In the genomic region with DNA sequence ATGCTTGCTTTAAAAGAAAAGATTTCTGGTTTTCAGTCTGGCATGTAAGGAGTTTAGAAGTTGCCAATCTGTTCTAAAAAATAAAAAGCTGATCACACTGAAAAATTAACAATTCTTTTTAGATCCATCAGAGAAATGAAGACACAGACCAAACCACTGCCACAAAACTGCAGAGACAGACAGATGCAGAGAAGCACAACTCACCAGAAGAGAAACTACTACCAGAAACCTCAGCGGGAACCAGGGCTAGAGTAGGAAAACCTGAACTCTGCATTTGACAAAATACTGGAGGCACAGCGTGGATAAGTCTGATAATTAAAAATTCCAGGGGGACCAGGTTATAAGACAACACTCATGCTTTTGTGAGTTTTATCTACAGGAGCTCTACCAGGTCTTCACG, we compare ENCODE assay signal across 23 cellular contexts.
"Had no signal": no experiment of that assay in that cellular context is flagged by ENCODE, and none has a peak within 500 bp of the region (broad histone marks: within the 10 kb centered on the region; RNA-seq: fewer than 3 reads in every experiment).

No MANE protein-coding gene starts in this region.

- DNase-seq: colonic mucosa; cortex of kidney; effector CD8-positive, alpha-beta T cell; effector memory CD8-positive, alpha-beta T cell; endodermal cell; erythroblast; esophagus squamous epithelium; foreskin fibroblast; heart left ventricle; hypothalamus; left cardiac atrium; left lung; left ventricle myocardium superior; lower lobe of right lung; mesenchymal stem cell; mucosa of descending colon; naive B cell had no signal

- H3K4me3 ChIP-seq: colonic mucosa, esophagus squamous epithelium, gastroesophageal sphincter, heart left ventricle, hepatocyte, left lung, lower lobe of right lung, mucosa of descending colon had no signal

- H3K36me3 ChIP-seq: colonic mucosa, esophagus squamous epithelium, gastroesophageal sphincter, left lung, lower lobe of right lung had no signal

- H3K36me3 Mint-ChIP-seq: naive B cell had no signal

- H3K4me3 Mint-ChIP-seq: dendritic cell treated with granulocyte-macrophage colony-stimulating factor and Interleukin-4, amounts not matched to agents 40 ng/mL and 50 ng/mL, for 4 days; effector memory CD8-positive, alpha-beta T cell; endodermal cell; mesothelial cell of epicardium; naive B cell had no signal

- H3K9me3 Mint-ChIP-seq: dendritic cell treated with granulocyte-macrophage colony-stimulating factor and Interleukin-4, amounts not matched to agents 40 ng/mL and 50 ng/mL, for 4 days; effector memory CD8-positive, alpha-beta T cell; endodermal cell; naive B cell had no signal

- H3K4me1 Mint-ChIP-seq: naive B cell had no signal

- H3K27ac ChIP-seq: colonic mucosa, epithelial cell of prostate, esophagus squamous epithelium, gastroesophageal sphincter, heart left ventricle, hepatocyte, left lung, lower lobe of right lung had no signal

- H3K27me3 Mint-ChIP-seq: dendritic cell treated with granulocyte-macrophage colony-stimulating factor and Interleukin-4, amounts not matched to agents 40 ng/mL and 50 ng/mL, for 4 days; effector memory CD8-positive, alpha-beta T cell; naive B cell had no signal

- H3K27me3 ChIP-seq: colonic mucosa, esophagus squamous epithelium, gastroesophageal sphincter, heart left ventricle, hepatocyte, left lung had no signal

- H3K9me3 ChIP-seq: colonic mucosa, esophagus squamous epithelium, gastroesophageal sphincter, heart left ventricle, left lung, lower lobe of right lung, mucosa of descending colon had no signal

- H3K27ac Mint-ChIP-seq: dendritic cell treated with granulocyte-macrophage colony-stimulating factor and Interleukin-4, amounts not matched to agents 40 ng/mL and 50 ng/mL, for 4 days; endodermal cell; mesothelial cell of epicardium had no signal

- ATAC-seq: effector memory CD8-positive, alpha-beta T cell; esophagus mucosa; gastroesophageal sphincter; heart left ventricle; left cardiac atrium; left lung; left ventricle myocardium superior; lower lobe of right lung; mucosa of descending colon had no signal

- H3K4me1 ChIP-seq: colonic mucosa, esophagus squamous epithelium, gastroesophageal sphincter, left lung, lower lobe of right lung had no signal
